ENCODE assay signal across 22 cellular contexts in genomic region chrX:44042124-44042523, GRCh38.
DNase-seq lines count a peak whose midpoint lies in the region; ATAC-seq, FAIRE-seq and TF ChIP-seq lines count a peak whose summit lies in the region.
"Had no signal": no experiment of that assay in that cellular context is flagged by ENCODE, and none has a peak within 500 bp of the region (broad histone marks: within the 10 kb centered on the region; RNA-seq: fewer than 3 reads in every experiment).

No MANE protein-coding gene starts in this region.

- ATAC-seq in sciatic nerve = peak; percentile 73
- ATAC-seq in psoas muscle = no peak
- ATAC-seq in GM21619 (IDR thresholded peaks at IDR 0.05; ENCODE audit: unreplicated experiment) = no peak
- ATAC-seq: A549, HepG2 had no signal

- peak; percentile 52 for DNase-seq in M059J (ENCODE audit: low read depth)
- peak; percentile 23 for DNase-seq in bronchial epithelial cell (ENCODE audit: low read depth)
- peak; percentile 71 for DNase-seq in fibroblast of peridontal ligament (ENCODE audit: extremely low read depth)
- no peak for DNase-seq in sciatic nerve (ENCODE audit: low spot score)
- no peak for DNase-seq in epidermal melanocyte (ENCODE audit: insufficient read length, low spot score)
- no peak for DNase-seq in psoas muscle
- DNase-seq in effector CD4-positive, alpha-beta T cell = no peak
- DNase-seq: C1 segment of cervical spinal cord, DMS79, KG1, MV-4-11, NCI-H187, NCI-H2107, NCI-H510A treated with DMSO at 0.1 percent for 48 hours, NCI-H774, RPMI8226 had no signal

- FAIRE-seq in bronchial epithelial cell (lab: Jason Lieb, UNC) = no peak
- FAIRE-seq: A549, GM12892, GM18507, H54, HepG2 had no signal

- H3K27me3 ChIP-seq in bronchial epithelial cell (ENCODE audit: control insufficient read depth, insufficient read depth, low read length) = no peaks in the 10 kb centered on the region
- H3K27me3 ChIP-seq in psoas muscle (ENCODE audit: insufficient read depth in 3 of 3, low read length in 2 of 3) = peaks cover 0 to 7% (median 0%) of the 10 kb centered on the region in 3 donors

- 46 to 60% (median 46%) methylated on average over 2 of the region's 2 CpGs for WGBS in psoas muscle, 3 donors

- TF ChIP-seq CTCF in bronchial epithelial cell (IDR thresholded peaks at IDR 0.05; ENCODE audit: insufficient read depth, low read length, severe bottlenecking) = no peak
- no peak for TF ChIP-seq CTCF in psoas muscle (IDR thresholded peaks at IDR 0.05)

- H3K4me1 ChIP-seq in psoas muscle = no peaks in the 10 kb centered on the region
- H3K4me1 ChIP-seq: A549 had no signal

- H3K27ac ChIP-seq in psoas muscle = no peak overlapping the region
- H3K27ac ChIP-seq: A549 had no signal

- no peaks in the 10 kb centered on the region for H3K36me3 ChIP-seq in bronchial epithelial cell (ENCODE audit: control insufficient read depth, insufficient read depth, low read length)
- no peaks in the 10 kb centered on the region for H3K36me3 ChIP-seq in psoas muscle (ENCODE audit: insufficient read depth in 1 of 2, low read depth in 1 of 2)

- intact Hi-C loops in sciatic nerve (cut with DNase I) (no loop called here), psoas muscle (cut with DNase I) (no loop called here)

- H3K4me3 ChIP-seq in bronchial epithelial cell (ENCODE audit: low read depth, low read length) = no peak overlapping the region
- no peak overlapping the region for H3K4me3 ChIP-seq in psoas muscle
- H3K4me3 ChIP-seq: A549 had no signal

- no peaks in the 10 kb centered on the region for H3K9me3 ChIP-seq in psoas muscle
- H3K9me3 ChIP-seq: A549 had no signal

Comparison
In these comparisons a context has a peak if more than half of its experiments do, and no peak if none do; other contexts are left out.
1. DNase-seq: peak in M059J (single experiment), bronchial epithelial cell (single experiment) and fibroblast of peridontal ligament (single experiment); none in sciatic nerve (single experiment), epidermal melanocyte (single experiment), psoas muscle (0 of 2) and effector CD4-positive, alpha-beta T cell (single experiment).